31 cellular contexts compared by ENCODE assay signal in genomic region chr12:132508860-132509732, GRCh38.
"Had no signal": no experiment of that assay in that cellular context is flagged by ENCODE, and none has a peak within 500 bp of the region (broad histone marks: within the 10 kb centered on the region; RNA-seq: fewer than 3 reads in every experiment).

No MANE protein-coding gene starts in this region.

- ATAC-seq: activated CD4-positive, alpha-beta T cell treated with anti-CD3 and anti-CD28 coated beads for 36 hours; activated CD8-positive, alpha-beta T cell treated with anti-CD3 and anti-CD28 coated beads, Interleukin-2, amount 10 ng/mL, durations not matched to agents 7 days and 5 days; activated naive CD4-positive, alpha-beta T cell treated with anti-CD3 and anti-CD28 coated beads, Interleukin-2, amount 50 U/mL, for 72 hours; activated T-cell treated with anti-CD3 and anti-CD28 coated beads, Interleukin-2, amount 50 U/mL, for 72 hours; gastroesophageal sphincter; heart right ventricle had no signal

- H3K27ac Mint-ChIP-seq: activated CD4-positive, alpha-beta memory T cell treated with anti-CD3 and anti-CD28 coated beads for 36 hours; activated CD4-positive, alpha-beta T cell treated with anti-CD3 and anti-CD28 coated beads for 36 hours; activated CD4-positive, alpha-beta T cell treated with anti-CD3 and anti-CD28 coated beads, Interleukin-2, amount 10 ng/mL, durations not matched to agents 24 days and 14 days; activated CD8-positive, alpha-beta T cell treated with anti-CD3 and anti-CD28 coated beads, Interleukin-2, amount 10 ng/mL, durations not matched to agents 7 days and 5 days; activated naive CD4-positive, alpha-beta T cell treated with anti-CD3 and anti-CD28 coated beads, Interleukin-2, amount 10 ng/mL, durations not matched to agents 7 days and 5 days; activated naive CD4-positive, alpha-beta T cell treated with anti-CD3 and anti-CD28 coated beads, Interleukin-2, amount 50 U/mL, for 72 hours; activated naive CD8-positive, alpha-beta T cell treated with anti-CD3 and anti-CD28 coated beads, Interleukin-2, amount 10 ng/mL, durations not matched to agents 7 days and 5 days; activated T-cell treated with anti-CD3 and anti-CD28 coated beads, Interleukin-2, amount 50 U/mL, for 24 hours; activated T-cell treated with anti-CD3 and anti-CD28 coated beads, Interleukin-2, amount 50 U/mL, for 72 hours; brain had no signal

- DNase-seq: activated CD4-positive, alpha-beta memory T cell treated with anti-CD3 and anti-CD28 coated beads for 36 hours; activated CD4-positive, alpha-beta T cell treated with anti-CD3 and anti-CD28 coated beads for 36 hours; activated CD4-positive, alpha-beta T cell treated with anti-CD3 and anti-CD28 coated beads, Interleukin-2, amount 10 ng/mL, durations not matched to agents 24 days and 14 days; activated CD4-positive, CD25-positive, alpha-beta regulatory T cell; activated CD4-positive, CD25-positive, alpha-beta regulatory T cell treated with anti-CD3 and anti-CD28 coated beads, Interleukin-2, amount 50 U/mL, for 72 hours; activated CD8-positive, alpha-beta memory T cell treated with anti-CD3 and anti-CD28 coated beads, Interleukin-2, amount 50 U/mL, for 48 hours; activated CD8-positive, alpha-beta T cell treated with anti-CD3 and anti-CD28 coated beads, Interleukin-2, amount 10 ng/mL, durations not matched to agents 7 days and 5 days; activated gamma-delta T cell; activated naive CD4-positive, alpha-beta T cell; activated naive CD4-positive, alpha-beta T cell treated with anti-CD3 and anti-CD28 coated beads, Interleukin-2, amount 10 ng/mL, durations not matched to agents 7 days and 5 days; activated naive CD8-positive, alpha-beta T cell treated with anti-CD3 and anti-CD28 coated beads, Interleukin-2, amount 10 ng/mL, durations not matched to agents 7 days and 5 days; activated T-cell treated with anti-CD3 and anti-CD28 coated beads for 4 hours; activated T-cell treated with anti-CD3 and anti-CD28 coated beads, Interleukin-2, amount 50 U/mL, for 24 hours; activated T-cell treated with anti-CD3 and anti-CD28 coated beads, Interleukin-2, amount 50 U/mL, for 72 hours; central memory CD4-positive, alpha-beta T cell; cerebellar nuclear complex; colonic mucosa; effector CD8-positive, alpha-beta T cell; esophagus squamous epithelium; foreskin melanocyte; heart right ventricle had no signal

- H3K36me3 Mint-ChIP-seq: activated CD4-positive, alpha-beta memory T cell treated with anti-CD3 and anti-CD28 coated beads for 36 hours; activated naive CD4-positive, alpha-beta T cell treated with anti-CD3 and anti-CD28 coated beads, Interleukin-2, amount 50 U/mL, for 72 hours; activated naive CD8-positive, alpha-beta T cell treated with anti-CD3 and anti-CD28 coated beads, Interleukin-2, amount 10 ng/mL, durations not matched to agents 7 days and 5 days; brain had no signal

- H3K36me3 ChIP-seq: breast epithelium, cardiac muscle cell, colonic mucosa had no signal

- H3K9me3 ChIP-seq: ascending aorta, breast epithelium, colonic mucosa, esophagus squamous epithelium, gastroesophageal sphincter, heart right ventricle had no signal

- H3K27me3 Mint-ChIP-seq: activated CD4-positive, alpha-beta memory T cell treated with anti-CD3 and anti-CD28 coated beads for 36 hours; activated CD4-positive, alpha-beta T cell treated with anti-CD3 and anti-CD28 coated beads for 36 hours; activated CD4-positive, alpha-beta T cell treated with anti-CD3 and anti-CD28 coated beads, Interleukin-2, amount 10 ng/mL, durations not matched to agents 24 days and 14 days; activated naive CD4-positive, alpha-beta T cell treated with anti-CD3 and anti-CD28 coated beads, Interleukin-2, amount 10 ng/mL, durations not matched to agents 7 days and 5 days; activated T-cell treated with anti-CD3 and anti-CD28 coated beads, Interleukin-2, amount 50 U/mL, for 24 hours had no signal

- H3K9me3 Mint-ChIP-seq: activated CD4-positive, alpha-beta memory T cell treated with anti-CD3 and anti-CD28 coated beads for 36 hours; activated CD4-positive, alpha-beta T cell treated with anti-CD3 and anti-CD28 coated beads, Interleukin-2, amount 10 ng/mL, durations not matched to agents 24 days and 14 days; activated naive CD4-positive, alpha-beta T cell treated with anti-CD3 and anti-CD28 coated beads, Interleukin-2, amount 10 ng/mL, durations not matched to agents 7 days and 5 days; activated naive CD4-positive, alpha-beta T cell treated with anti-CD3 and anti-CD28 coated beads, Interleukin-2, amount 50 U/mL, for 72 hours; activated naive CD8-positive, alpha-beta T cell treated with anti-CD3 and anti-CD28 coated beads, Interleukin-2, amount 10 ng/mL, durations not matched to agents 7 days and 5 days; activated T-cell treated with anti-CD3 and anti-CD28 coated beads, Interleukin-2, amount 50 U/mL, for 24 hours; activated T-cell treated with anti-CD3 and anti-CD28 coated beads, Interleukin-2, amount 50 U/mL, for 72 hours; brain had no signal

- H3K27me3 ChIP-seq: ascending aorta, breast epithelium, colonic mucosa, esophagus squamous epithelium, gastroesophageal sphincter, heart right ventricle, hepatocyte had no signal

- H3K4me3 ChIP-seq: ascending aorta, breast epithelium, cardiac muscle cell, colonic mucosa, esophagus squamous epithelium, gastroesophageal sphincter, heart right ventricle, hepatocyte had no signal

- FAIRE-seq: endometrium, endothelial cell of umbilical vein had no signal

- H3K4me3 Mint-ChIP-seq: activated CD4-positive, alpha-beta memory T cell treated with anti-CD3 and anti-CD28 coated beads for 36 hours; activated CD4-positive, alpha-beta T cell treated with anti-CD3 and anti-CD28 coated beads for 36 hours; activated CD4-positive, alpha-beta T cell treated with anti-CD3 and anti-CD28 coated beads, Interleukin-2, amount 10 ng/mL, durations not matched to agents 24 days and 14 days; activated CD8-positive, alpha-beta T cell treated with anti-CD3 and anti-CD28 coated beads, Interleukin-2, amount 10 ng/mL, durations not matched to agents 7 days and 5 days; activated naive CD4-positive, alpha-beta T cell treated with anti-CD3 and anti-CD28 coated beads, Interleukin-2, amount 10 ng/mL, durations not matched to agents 7 days and 5 days; activated naive CD8-positive, alpha-beta T cell treated with anti-CD3 and anti-CD28 coated beads, Interleukin-2, amount 10 ng/mL, durations not matched to agents 7 days and 5 days; activated T-cell treated with anti-CD3 and anti-CD28 coated beads, Interleukin-2, amount 50 U/mL, for 24 hours; brain had no signal

- H3K27ac ChIP-seq: ascending aorta, breast epithelium, cardiac muscle cell, colonic mucosa, epithelial cell of prostate, esophagus squamous epithelium, gastroesophageal sphincter, hepatocyte had no signal
